Comparison of ENCODE assay signal across 18 cellular contexts in the genomic region with DNA sequence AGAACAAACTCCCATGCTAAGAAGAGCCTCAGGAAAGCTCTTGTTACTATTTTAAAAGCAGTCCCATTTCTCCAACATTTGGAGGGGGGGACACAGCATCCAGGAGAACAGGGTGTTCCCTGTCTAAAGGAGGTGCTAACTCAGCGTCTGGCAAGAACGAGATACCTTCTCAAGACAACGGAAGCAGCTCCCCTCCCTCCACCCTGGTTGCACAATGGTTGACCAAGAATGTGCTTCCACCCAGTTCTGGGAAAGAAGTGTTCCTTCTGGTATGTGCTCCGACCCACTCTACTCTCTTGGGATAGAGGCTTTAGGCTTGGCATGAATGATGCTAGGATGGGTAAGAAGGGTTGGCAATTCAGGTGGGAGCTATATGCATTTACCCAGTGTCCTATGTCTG. TPM values are rescaled to one million over a fixed set of nuclear protein-coding genes. Genes with fewer than 3 reads are reported as not detected.
DNase-seq lines count a peak whose midpoint lies in the region; ATAC-seq and TF ChIP-seq lines count a peak whose summit lies in the region.
"Had no signal": no experiment of that assay in that cellular context is flagged by ENCODE, and none has a peak within 500 bp of the region (broad histone marks: within the 10 kb centered on the region; RNA-seq: fewer than 3 reads in every experiment).

No MANE protein-coding gene starts in this region.

- intact Hi-C loops in Right ventricle myocardium inferior (cut with DNase I) (no loop called here), cardiac septum (cut with DNase I) (no loop called here)

- H3K36me3 ChIP-seq in fibroblast of lung (ENCODE audit: control insufficient read depth, insufficient read depth, low read length) = no peaks in the 10 kb centered on the region

- H3K4me3 ChIP-seq in fibroblast of lung (replicated peaks in 1 of 4; ENCODE audit: control extremely low read depth in 1 of 4, insufficient read depth in 1 of 4, low read depth in 3 of 4, low read length in 4 of 4) = no peak overlapping the region

- no peaks in the 10 kb centered on the region for H3K9me3 Mint-ChIP-seq in natural killer cell treated with Interleukin-12 subunit alpha and Interleukin-12 subunit beta and Interleukin-15 and Interleukin-18, amount 100 ng/mL, for 72 hours
- no peaks in the 10 kb centered on the region for H3K9me3 Mint-ChIP-seq in stimulated activated effector memory CD8-positive, alpha-beta T cell treated with anti-CD3 and anti-CD28 coated beads, Interleukin-12 subunit alpha, Interleukin-12 subunit beta, amount 100 ng/mL, for 72 hours
- H3K9me3 Mint-ChIP-seq: memory B cell; T-helper 1 cell treated with Interleukin-12 subunit alpha and Interleukin-12 subunit beta and Interleukin-4 antibody, amounts not matched to agents 30 μg/mL and 1 μg/mL, for 36 hours had no signal

- H3K27me3 Mint-ChIP-seq in natural killer cell treated with Interleukin-12 subunit alpha and Interleukin-12 subunit beta and Interleukin-15 and Interleukin-18, amount 100 ng/mL, for 72 hours = peaks cover 16 to 27% of the 10 kb centered on the region in 2 donors

- peak; percentile 75 for ATAC-seq in Right ventricle myocardium inferior
- peak; percentile 68 for ATAC-seq in omental fat pad (ENCODE audit: low FRiP score)
- no peak for ATAC-seq in natural killer cell treated with Interleukin-12 subunit alpha and Interleukin-12 subunit beta and Interleukin-15 and Interleukin-18, amount 100 ng/mL, for 72 hours
- ATAC-seq in stimulated activated effector memory CD8-positive, alpha-beta T cell treated with anti-CD3 and anti-CD28 coated beads, Interleukin-12 subunit alpha, Interleukin-12 subunit beta, amount 100 ng/mL, for 72 hours = no peak

- no peaks in the 10 kb centered on the region for H4K20me1 ChIP-seq in fibroblast of lung (ENCODE audit: control insufficient read depth, extremely low read depth, insufficient read depth, low read length)

- no peak overlapping the region for H2AFZ ChIP-seq in fibroblast of lung (ENCODE audit: low read length)

- H3K27ac ChIP-seq in fibroblast of lung (ENCODE audit: insufficient read depth, low read length) = no peak overlapping the region

- H3K4me1 Mint-ChIP-seq in natural killer cell treated with Interleukin-12 subunit alpha and Interleukin-12 subunit beta and Interleukin-15 and Interleukin-18, amount 100 ng/mL, for 72 hours (ENCODE audit: low read depth in 2 of 2) = peaks cover 4 to 5% of the 10 kb centered on the region in 2 donors
- peaks cover 5% of the 10 kb centered on the region for H3K4me1 Mint-ChIP-seq in stimulated activated effector memory CD8-positive, alpha-beta T cell treated with anti-CD3 and anti-CD28 coated beads, Interleukin-12 subunit alpha, Interleukin-12 subunit beta, amount 100 ng/mL, for 72 hours

- no peak for DNase-seq in Right ventricle myocardium inferior (ENCODE audit: missing footprints)
- no peak for DNase-seq in cardiac septum (ENCODE audit: low spot score)
- peak; percentile 26 to 63 for DNase-seq in fibroblast of lung (ENCODE audit: low read depth in 2 of 2)
- peak; percentile 34 for DNase-seq in omental fat pad (ENCODE audit: low spot score)
- no peak for DNase-seq in HUDEP-2 (lab: John Stamatoyannopoulos, UW; ENCODE audit: unreplicated experiment in 76 of 76)
- DNase-seq in natural killer cell treated with Interleukin-12 subunit alpha and Interleukin-12 subunit beta and Interleukin-15 and Interleukin-18, amount 100 ng/mL, for 72 hours (ENCODE audit: low spot score) = no peak
- DNase-seq in NCI-H1417 treated with DMSO at 0.1 percent for 48 hours (lab: John Stamatoyannopoulos, UW) = no peak
- no peak for DNase-seq in stimulated activated effector memory CD8-positive, alpha-beta T cell treated with anti-CD3 and anti-CD28 coated beads, Interleukin-12 subunit alpha, Interleukin-12 subunit beta, amount 100 ng/mL, for 72 hours (ENCODE audit: low spot score in 2 of 2)
- DNase-seq: 8988T; activated CD4-positive, alpha-beta T cell treated with anti-CD3 and anti-CD28 coated beads, Interleukin-2, amount 50 U/mL, for 48 hours; activated naive CD4-positive, alpha-beta T cell; cerebellar nuclear complex; glutamatergic neuron; H7; IMR-90 had no signal

- no peaks in the 10 kb centered on the region for H3K9me3 ChIP-seq in fibroblast of lung (ENCODE audit: control insufficient read depth, insufficient read depth, low read depth, low read length)

- no peak overlapping the region for H3K4me3 Mint-ChIP-seq in natural killer cell treated with Interleukin-12 subunit alpha and Interleukin-12 subunit beta and Interleukin-15 and Interleukin-18, amount 100 ng/mL, for 72 hours
- no peak overlapping the region for H3K4me3 Mint-ChIP-seq in stimulated activated effector memory CD8-positive, alpha-beta T cell treated with anti-CD3 and anti-CD28 coated beads, Interleukin-12 subunit alpha, Interleukin-12 subunit beta, amount 100 ng/mL, for 72 hours
- H3K4me3 Mint-ChIP-seq: memory B cell; T-helper 1 cell treated with Interleukin-12 subunit alpha and Interleukin-12 subunit beta and Interleukin-4 antibody, amounts not matched to agents 30 μg/mL and 1 μg/mL, for 36 hours had no signal

- H3K36me3 Mint-ChIP-seq in natural killer cell treated with Interleukin-12 subunit alpha and Interleukin-12 subunit beta and Interleukin-15 and Interleukin-18, amount 100 ng/mL, for 72 hours = no peaks in the 10 kb centered on the region
- no peaks in the 10 kb centered on the region for H3K36me3 Mint-ChIP-seq in stimulated activated effector memory CD8-positive, alpha-beta T cell treated with anti-CD3 and anti-CD28 coated beads, Interleukin-12 subunit alpha, Interleukin-12 subunit beta, amount 100 ng/mL, for 72 hours
- H3K36me3 Mint-ChIP-seq: memory B cell had no signal

- H3K27me3 ChIP-seq in fibroblast of lung (ENCODE audit: control insufficient read depth, insufficient read depth, low read length) = no peaks in the 10 kb centered on the region

- no peaks in the 10 kb centered on the region for H3K4me1 ChIP-seq in fibroblast of lung (ENCODE audit: control insufficient read depth, extremely low read depth, insufficient read depth, low read length)

- H3K79me2 ChIP-seq in fibroblast of lung (ENCODE audit: control insufficient read depth, insufficient read depth, low read length) = no peaks in the 10 kb centered on the region

- no peak overlapping the region for H3K9ac ChIP-seq in fibroblast of lung (ENCODE audit: insufficient read depth, low read length)

- TF ChIP-seq CTCF in fibroblast of lung (conservative IDR thresholded peaks at IDR 0.05 in 1 of 2, IDR thresholded peaks at IDR 0.05 in 1 of 2; ENCODE audit: low read depth in 1 of 2, low read length in 2 of 2) (no peak), omental fat pad (IDR thresholded peaks at IDR 0.05) (no peak)

- no peak overlapping the region for H3K4me2 ChIP-seq in fibroblast of lung (ENCODE audit: extremely low read depth, insufficient read depth, low read length)

- H3K27ac Mint-ChIP-seq in natural killer cell treated with Interleukin-12 subunit alpha and Interleukin-12 subunit beta and Interleukin-15 and Interleukin-18, amount 100 ng/mL, for 72 hours = no peak overlapping the region
- no peak overlapping the region for H3K27ac Mint-ChIP-seq in stimulated activated effector memory CD8-positive, alpha-beta T cell treated with anti-CD3 and anti-CD28 coated beads, Interleukin-12 subunit alpha, Interleukin-12 subunit beta, amount 100 ng/mL, for 72 hours
- H3K27ac Mint-ChIP-seq: memory B cell; T-helper 1 cell treated with Interleukin-12 subunit alpha and Interleukin-12 subunit beta and Interleukin-4 antibody, amounts not matched to agents 30 μg/mL and 1 μg/mL, for 36 hours had no signal

RNA-seq across cellular contexts. Expression of a gene that starts 1.5 kb away (rescaled TPM):
- total RNA-seq in Right ventricle myocardium inferior = 0.16 TPM
- not detected for total RNA-seq in cardiac septum
- total RNA-seq in fibroblast of lung = not detected in 2 replicates
- polyA plus RNA-seq in fibroblast of lung = 0.32 and 41.1 TPM in 2 replicates
- not detected in 2 replicates for polyA plus RNA-seq in fibroblast of lung (2012)
- 1.5 TPM in 1 of 2 replicates, not detected in the other for polyA minus RNA-seq in fibroblast of lung (ENCODE audit: low replicate concordance)
- 10 to 100 TPM in 2 of 4 donors, 1 to 10 TPM in 2; 3.3 to 40.7 (median 8.4) TPM for total RNA-seq in omental fat pad
- not detected for total RNA-seq in natural killer cell treated with Interleukin-12 subunit alpha and Interleukin-12 subunit beta and Interleukin-15 and Interleukin-18, amount 100 ng/mL, for 72 hours
- total RNA-seq: H7, IMR-90, posterior vena cava had no signal
- polyA plus RNA-seq: IMR-90 had no signal

RNA-seq across cellular contexts. Expression of a gene that starts 20.9 kb away (rescaled TPM):
- total RNA-seq in Right ventricle myocardium inferior = not detected
- total RNA-seq in cardiac septum = not detected
- not detected in 2 replicates for total RNA-seq in fibroblast of lung
- not detected in 2 replicates for polyA plus RNA-seq in fibroblast of lung
- not detected in 2 replicates for polyA plus RNA-seq in fibroblast of lung (2012)
- polyA minus RNA-seq in fibroblast of lung (ENCODE audit: low replicate concordance) = not detected in 2 replicates
- total RNA-seq in omental fat pad = not detected
- not detected for total RNA-seq in natural killer cell treated with Interleukin-12 subunit alpha and Interleukin-12 subunit beta and Interleukin-15 and Interleukin-18, amount 100 ng/mL, for 72 hours
- total RNA-seq: H7, IMR-90, posterior vena cava had no signal
- polyA plus RNA-seq: IMR-90 had no signal

RNA-seq across cellular contexts. Expression of a gene that starts 25.7 kb away (rescaled TPM):
- total RNA-seq in Right ventricle myocardium inferior (0.16 TPM), cardiac septum (not detected), fibroblast of lung (not detected in 2 replicates), omental fat pad (10 to 100 TPM in 3 of 4 donors, 1 to 10 TPM in 1; 3.6 to 59.0 (median 14.4) TPM)
- 0.81 and 0.82 TPM in 2 replicates for polyA plus RNA-seq in fibroblast of lung
- 0.16 and 0.25 TPM in 2 replicates for polyA plus RNA-seq in fibroblast of lung (2012)
- polyA minus RNA-seq in fibroblast of lung (ENCODE audit: low replicate concordance) = 6.4 TPM in 1 of 2 replicates, not detected in the other
- total RNA-seq in natural killer cell treated with Interleukin-12 subunit alpha and Interleukin-12 subunit beta and Interleukin-15 and Interleukin-18, amount 100 ng/mL, for 72 hours = not detected
- total RNA-seq: H7, IMR-90, posterior vena cava had no signal
- polyA plus RNA-seq: IMR-90 had no signal

RNA-seq across cellular contexts. Expression of a gene that starts 42.6 kb away (rescaled TPM):
- total RNA-seq in Right ventricle myocardium inferior (not detected), cardiac septum (not detected), fibroblast of lung (not detected in 2 replicates), omental fat pad (under 1 TPM in 2 of 4 donors, not detected in 2; 0.24 to 0.46 TPM)
- polyA plus RNA-seq in fibroblast of lung = 0.05 and 0.07 TPM in 2 replicates
- not detected in 2 replicates for polyA plus RNA-seq in fibroblast of lung (2012)
- not detected in 2 replicates for polyA minus RNA-seq in fibroblast of lung (ENCODE audit: low replicate concordance)
- not detected for total RNA-seq in natural killer cell treated with Interleukin-12 subunit alpha and Interleukin-12 subunit beta and Interleukin-15 and Interleukin-18, amount 100 ng/mL, for 72 hours
- total RNA-seq: H7, IMR-90, posterior vena cava had no signal
- polyA plus RNA-seq: IMR-90 had no signal

RNA-seq across cellular contexts. Expression of a gene that starts 58.4 kb away (rescaled TPM):
- total RNA-seq in Right ventricle myocardium inferior (not detected), cardiac septum (not detected), fibroblast of lung (not detected in 2 replicates), omental fat pad (not detected)
- not detected in 2 replicates for polyA plus RNA-seq in fibroblast of lung
- polyA plus RNA-seq in fibroblast of lung (2012) = not detected in 2 replicates
- polyA minus RNA-seq in fibroblast of lung (ENCODE audit: low replicate concordance) = not detected in 2 replicates
- total RNA-seq in natural killer cell treated with Interleukin-12 subunit alpha and Interleukin-12 subunit beta and Interleukin-15 and Interleukin-18, amount 100 ng/mL, for 72 hours = not detected
- total RNA-seq: H7, IMR-90, posterior vena cava had no signal
- polyA plus RNA-seq: IMR-90 had no signal

Comparison
In these comparisons a context has a peak if more than half of its experiments do, and no peak if none do; other contexts are left out.
1. ATAC-seq: peak in Right ventricle myocardium inferior (single experiment) and omental fat pad (single experiment); none in natural killer cell treated with Interleukin-12 subunit alpha and Interleukin-12 subunit beta and Interleukin-15 and Interleukin-18, amount 100 ng/mL, for 72 hours (0 of 2) and stimulated activated effector memory CD8-positive, alpha-beta T cell treated with anti-CD3 and anti-CD28 coated beads, Interleukin-12 subunit alpha, Interleukin-12 subunit beta, amount 100 ng/mL, for 72 hours (single experiment).
2. DNase-seq: peak in fibroblast of lung (2 of 2) and omental fat pad (single experiment); none in Right ventricle myocardium inferior (single experiment), cardiac septum (single experiment), HUDEP-2 (0 of 76), natural killer cell treated with Interleukin-12 subunit alpha and Interleukin-12 subunit beta and Interleukin-15 and Interleukin-18, amount 100 ng/mL, for 72 hours (single experiment), NCI-H1417 treated with DMSO at 0.1 percent for 48 hours (single experiment) and stimulated activated effector memory CD8-positive, alpha-beta T cell treated with anti-CD3 and anti-CD28 coated beads, Interleukin-12 subunit alpha, Interleukin-12 subunit beta, amount 100 ng/mL, for 72 hours (0 of 2).